Comparison of ENCODE assay signal across 17 cellular contexts in genomic region chr5:66633754-66634153, GRCh38. TPM values are rescaled to one million over a fixed set of nuclear protein-coding genes. Genes with fewer than 3 reads are reported as not detected.
DNase-seq lines count a peak whose midpoint lies in the region; ATAC-seq and TF ChIP-seq lines count a peak whose summit lies in the region.
"Had no signal": no experiment of that assay in that cellular context is flagged by ENCODE, and none has a peak within 500 bp of the region (broad histone marks: within the 10 kb centered on the region; RNA-seq: fewer than 3 reads in every experiment).

No MANE protein-coding gene starts in this region.

- H2BK5ac ChIP-seq in neuronal stem cell (ENCODE audit: low read length), result no peak overlapping the region

- H3K4me2 ChIP-seq in neuronal stem cell (ENCODE audit: insufficient read depth, low read length, poor library complexity, severe bottlenecking), result no peak overlapping the region

- H2BK12ac ChIP-seq in neuronal stem cell (ENCODE audit: low read length), result no peak overlapping the region

- H3K18ac ChIP-seq in neuronal stem cell (ENCODE audit: low read length), result no peak overlapping the region

- no peak overlapping the region for H3K9ac ChIP-seq in neuronal stem cell (ENCODE audit: low read depth, low read length, poor library complexity)

- H3K79me1 ChIP-seq in neuronal stem cell (ENCODE audit: low read depth, low read length), result no peaks in the 10 kb centered on the region

- TF ChIP-seq CTCF in brain microvascular endothelial cell (IDR thresholded peaks at IDR 0.05; ENCODE audit: low read depth, low read length, missing control alignments), result no peak

- ATAC-seq in GM21576 (IDR thresholded peaks at IDR 0.05; ENCODE audit: unreplicated experiment), result no peak
- no peak for ATAC-seq in GM18519 (IDR thresholded peaks at IDR 0.05; ENCODE audit: low FRiP score, unreplicated experiment)
- ATAC-seq: activated T-cell treated with anti-CD3 and anti-CD28 coated beads, Interleukin-2, amount 50 U/mL, for 4 hours; body of pancreas; right cardiac atrium had no signal

- H3K4ac ChIP-seq in neuronal stem cell (ENCODE audit: low read length), result no peak overlapping the region

- no peak overlapping the region for H2BK15ac ChIP-seq in neuronal stem cell (ENCODE audit: low read length)

- H3K4me1 ChIP-seq in neuronal stem cell (ENCODE audit: control insufficient read depth in 2 of 2, insufficient read depth in 1 of 2, low read depth in 1 of 2, low read length in 2 of 2), result no peaks in the 10 kb centered on the region
- H3K4me1 ChIP-seq: body of pancreas, Peyer's patch, upper lobe of left lung had no signal

- in situ Hi-C loops in brain microvascular endothelial cell (cut with HindIII; ENCODE audit: low pct_ligation_motif_present, low sequenced_read_pairs), result no loop called here

- H3K27me3 ChIP-seq in neuronal stem cell (ENCODE audit: control insufficient read depth in 3 of 3, insufficient read depth in 3 of 3, low read depth in 1 of 3, low read length in 3 of 3) (no peaks in the 10 kb centered on the region), brain microvascular endothelial cell (replicated peaks) (no peaks in the 10 kb centered on the region)
- H3K27me3 ChIP-seq: body of pancreas, Peyer's patch, upper lobe of left lung had no signal

- no peak overlapping the region for H2AFZ ChIP-seq in neuronal stem cell (ENCODE audit: low read length)

- H3K27ac ChIP-seq in neuronal stem cell (replicated peaks; ENCODE audit: low read length), result no peak overlapping the region
- H3K27ac ChIP-seq in brain microvascular endothelial cell, result no peak overlapping the region
- H3K27ac ChIP-seq: body of pancreas, Peyer's patch, upper lobe of left lung had no signal

- WGBS in neuronal stem cell (ENCODE audit: extremely low coverage in 2 of 2, insufficient read length in 2 of 2, insufficient replicate concordance in 1 of 2), 2 donors, result no CpG with 5 or more reads among the region's 3 CpGs

- H3K14ac ChIP-seq in neuronal stem cell (ENCODE audit: low read length), result no peak overlapping the region

- H3K23ac ChIP-seq in neuronal stem cell (ENCODE audit: low read depth, low read length, poor library complexity), result no peak overlapping the region

- no peak overlapping the region for H2BK120ac ChIP-seq in neuronal stem cell (ENCODE audit: low read depth, low read length)

- H3K9me3 ChIP-seq in neuronal stem cell (replicated peaks in 1 of 2; ENCODE audit: control insufficient read depth in 2 of 2, insufficient read depth in 1 of 2, low read depth in 1 of 2, low read length in 2 of 2), result no peaks in the 10 kb centered on the region
- H3K9me3 ChIP-seq: body of pancreas, Peyer's patch, upper lobe of left lung had no signal

- H3K4me3 ChIP-seq in neuronal stem cell (ENCODE audit: low read length in 2 of 2) (no peak overlapping the region), brain microvascular endothelial cell (ENCODE audit: low read depth, low read length) (no peak overlapping the region)
- H3K4me3 ChIP-seq: body of pancreas, Peyer's patch, upper lobe of left lung had no signal

- DNase-seq in NCI-H1694 treated with DMSO at 0.1 percent for 48 hours (lab: John Stamatoyannopoulos, UW) (peak; percentile 3), NCI-H1694 (lab: John Stamatoyannopoulos, UW) (no peak), NCI-H2029 (lab: John Stamatoyannopoulos, UW) (peak; percentile 77), NCI-H774 (lab: John Stamatoyannopoulos, UW) (peak; percentile 57), neuronal stem cell (ENCODE audit: low spot score) (peak; percentile 18), brain microvascular endothelial cell (no peak)
- DNase-seq: activated CD4-positive, alpha-beta T cell treated with anti-CD3 and anti-CD28 coated beads, Interleukin-2, amount 50 U/mL, for 48 hours; activated T-cell treated with anti-CD3 and anti-CD28 coated beads, Interleukin-2, amount 50 U/mL, for 4 hours; body of pancreas; foreskin fibroblast; HFFc6; NCI-H446 treated with DMSO at 0.1 percent for 48 hours; Peyer's patch; right cardiac atrium; upper lobe of left lung had no signal

- no peaks in the 10 kb centered on the region for H3K36me3 ChIP-seq in neuronal stem cell (replicated peaks in 1 of 2; ENCODE audit: control insufficient read depth in 2 of 2, insufficient read depth in 2 of 2, low read length in 2 of 2)
- no peaks in the 10 kb centered on the region for H3K36me3 ChIP-seq in brain microvascular endothelial cell (replicated peaks)
- H3K36me3 ChIP-seq: Peyer's patch, upper lobe of left lung had no signal

- no peak overlapping the region for H4K8ac ChIP-seq in neuronal stem cell (ENCODE audit: low read depth, low read length)

- H4K91ac ChIP-seq in neuronal stem cell (ENCODE audit: low read depth, low read length, poor library complexity), result no peak overlapping the region

- no peak overlapping the region for H2AK5ac ChIP-seq in neuronal stem cell (ENCODE audit: low read depth, low read length)

RNA-seq across cellular contexts. Expression of gene MAST4, which starts 37.6 kb away (rescaled TPM):
- polyA plus RNA-seq in neuronal stem cell (2013, experiment 1 of 2), result 1.5 TPM
- polyA plus RNA-seq in neuronal stem cell (2013, experiment 2 of 2), result 1.4 TPM

Comparison
In these comparisons a context has a peak if more than half of its experiments do, and no peak if none do; other contexts are left out.
1. DNase-seq: peak in NCI-H1694 treated with DMSO at 0.1 percent for 48 hours (single experiment), NCI-H2029 (single experiment), NCI-H774 (single experiment) and neuronal stem cell (single experiment); none in NCI-H1694 (single experiment) and brain microvascular endothelial cell (single experiment).